10 cellular contexts compared by ENCODE assay signal in genomic region chr6:52566853-52567279, GRCh38. TPM values are rescaled to one million over a fixed set of nuclear protein-coding genes. Genes with fewer than 3 reads are reported as not detected.
A peak's percentile ranks its signal among the peaks of the same experiment; 100 is the strongest.
DNase-seq lines count a peak whose midpoint lies in the region; ATAC-seq and TF ChIP-seq lines count a peak whose summit lies in the region.
"Had no signal": no experiment of that assay in that cellular context is flagged by ENCODE, and none has a peak within 500 bp of the region (broad histone marks: within the 10 kb centered on the region; RNA-seq: fewer than 3 reads in every experiment).

No MANE protein-coding gene starts in this region.

- TF ChIP-seq CTCF in MM.1S (IDR thresholded peaks at IDR 0.05; ENCODE audit: low read length) = no peak
- TF ChIP-seq CTCF in epithelial cell of esophagus (IDR thresholded peaks at IDR 0.05; ENCODE audit: insufficient read depth, low read depth, low read length, missing control alignments) = no peak

- H2BK120ac ChIP-seq in mesenchymal stem cell (ENCODE audit: low read depth, low read length) = no peak overlapping the region

- no peak overlapping the region for H3K14ac ChIP-seq in mesenchymal stem cell (ENCODE audit: low read length in 2 of 2)

- H3K79me2 ChIP-seq in MM.1S (ENCODE audit: low read length) = peaks cover 100% of the 10 kb centered on the region

- ATAC-seq in GM21390 (IDR thresholded peaks at IDR 0.05; ENCODE audit: unreplicated experiment) (no peak), GM21737 (IDR thresholded peaks at IDR 0.05; ENCODE audit: unreplicated experiment) (no peak)

- H2BK5ac ChIP-seq in mesenchymal stem cell (ENCODE audit: low read depth, low read length, poor library complexity, severe bottlenecking) = no peak overlapping the region

- WGBS in mesenchymal stem cell = 10% methylated on average over 3 of the region's 3 CpGs

- H3K4ac ChIP-seq in mesenchymal stem cell (ENCODE audit: low read depth in 1 of 2, low read length in 2 of 2) = peak overlapping the region in 1 of 2 experiments; percentile 59

- H3K4me2 ChIP-seq in BLaER1 (peak overlapping the region; percentile 55), MM.1S (ENCODE audit: low read depth, low read length) (peak overlapping the region; percentile 97), mesenchymal stem cell (ENCODE audit: low read length, poor library complexity, severe bottlenecking) (no peak overlapping the region)

- H4K20me1 ChIP-seq in BLaER1 = peaks cover 81% of the 10 kb centered on the region
- H4K20me1 ChIP-seq in MM.1S (ENCODE audit: insufficient read depth, low read length) = peaks cover 32% of the 10 kb centered on the region

- H2AK5ac ChIP-seq in mesenchymal stem cell (ENCODE audit: low read length, severe bottlenecking) = peak overlapping the region; percentile 91

- peaks cover 50% of the 10 kb centered on the region for H3K36me3 ChIP-seq in BLaER1
- H3K36me3 ChIP-seq in MM.1S (replicated peaks; ENCODE audit: insufficient read depth, low read length) = 0 out of 2 replicates have a peak, but pooled peaks cover 15% of the 10 kb centered on the region
- peaks cover 18 to 39% of the 10 kb centered on the region in 2 experiments for H3K36me3 ChIP-seq in mesenchymal stem cell (ENCODE audit: control insufficient read depth in 1 of 2, insufficient read depth in 2 of 2, low read depth in 1 of 2, low read length in 2 of 2)

- H3K9me2 ChIP-seq in MM.1S (replicated peaks; ENCODE audit: insufficient read depth, low read length) = no peaks in the 10 kb centered on the region

- DNase-seq in MM.1S = no peak
- DNase-seq in epithelial cell of esophagus (ENCODE audit: low read depth) = peak; percentile 65
- DNase-seq in mesenchymal stem cell = peak; percentile 99
- DNase-seq in retina = no peak
- DNase-seq in NCI-H345 (lab: John Stamatoyannopoulos, UW) = no peak
- DNase-seq: NCI-H69, WERI-Rb-1 had no signal

- peak overlapping the region in 1 of 2 experiments; percentile 75 for H2BK12ac ChIP-seq in mesenchymal stem cell (ENCODE audit: low read length in 2 of 2)

- H3K9ac ChIP-seq in BLaER1 (no peak overlapping the region), MM.1S (ENCODE audit: low read length) (peak overlapping the region; percentile 8; the same call in 1 of the 2 replicates), mesenchymal stem cell (ENCODE audit: low read length) (peak overlapping the region; percentile 55)

- H3K4me3 ChIP-seq in BLaER1 (no peak overlapping the region), MM.1S (ENCODE audit: low read length) (no peak overlapping the region; the same call in 1 of the 2 replicates), epithelial cell of esophagus (ENCODE audit: low read length) (no peak overlapping the region), mesenchymal stem cell (ENCODE audit: insufficient read depth in 1 of 2, low read depth in 1 of 2, low read length in 2 of 2) (no peak overlapping the region)

- H4K91ac ChIP-seq in mesenchymal stem cell (ENCODE audit: low read length) = peak overlapping the region; percentile 92

- peaks cover 80% of the 10 kb centered on the region for H3K4me1 ChIP-seq in BLaER1
- peaks cover 87% of the 10 kb centered on the region for H3K4me1 ChIP-seq in MM.1S (ENCODE audit: low read length)
- peaks cover 26% of the 10 kb centered on the region for H3K4me1 ChIP-seq in mesenchymal stem cell (ENCODE audit: control insufficient read depth, insufficient read depth, low read depth, low read length)

- H3K27ac ChIP-seq in BLaER1 (peak overlapping the region; percentile 24; the same call in 1 of the 2 replicates), MM.1S (ENCODE audit: low read length) (peak overlapping the region; percentile 77), mesenchymal stem cell (ENCODE audit: low read length, poor library complexity, severe bottlenecking) (peak overlapping the region; percentile 77)
- H3K27ac ChIP-seq: WERI-Rb-1 had no signal

- peaks cover 49% of the 10 kb centered on the region for H3F3A ChIP-seq in MM.1S (ENCODE audit: insufficient read depth, low read length)

- peak overlapping the region; percentile 71 to 90 for H3K18ac ChIP-seq in mesenchymal stem cell (ENCODE audit: low read depth in 1 of 2, low read length in 2 of 2)

- H4K8ac ChIP-seq in mesenchymal stem cell (ENCODE audit: low read length) = no peak overlapping the region

- no peak overlapping the region for H3K23ac ChIP-seq in mesenchymal stem cell (ENCODE audit: low read length in 2 of 2)

- H2AFZ ChIP-seq in MM.1S (ENCODE audit: low read length) = no peak overlapping the region
- no peak overlapping the region for H2AFZ ChIP-seq in mesenchymal stem cell (ENCODE audit: low read depth, low read length)

- no peaks in the 10 kb centered on the region for H3K27me3 ChIP-seq in BLaER1
- H3K27me3 ChIP-seq in MM.1S (replicated peaks; ENCODE audit: insufficient read depth, low read length) = no peaks in the 10 kb centered on the region
- H3K27me3 ChIP-seq in mesenchymal stem cell (ENCODE audit: control insufficient read depth in 1 of 2, insufficient read depth in 1 of 2, low read length in 2 of 2) = no peaks in the 10 kb centered on the region

- H3K9me3 ChIP-seq in BLaER1 = 0 out of 2 replicates have a peak, but pooled peaks cover 4% of the 10 kb centered on the region
- no peaks in the 10 kb centered on the region for H3K9me3 ChIP-seq in MM.1S (replicated peaks; ENCODE audit: insufficient read depth, low read length)
- no peaks in the 10 kb centered on the region for H3K9me3 ChIP-seq in mesenchymal stem cell (ENCODE audit: control insufficient read depth, low read length)

- no peaks in the 10 kb centered on the region for H3K79me1 ChIP-seq in mesenchymal stem cell (replicated peaks; ENCODE audit: low read length, poor library complexity, severe bottlenecking)

- H2BK15ac ChIP-seq in mesenchymal stem cell (ENCODE audit: low read depth, poor library complexity, severe bottlenecking) = no peak overlapping the region

RNA-seq across cellular contexts. Expression of gene TRAM2, which starts 10.0 kb away (rescaled TPM):
- 133 TPM for polyA plus RNA-seq in mesenchymal stem cell (2013, experiment 1 of 2)
- polyA plus RNA-seq in mesenchymal stem cell (2013, experiment 2 of 2) = 130 TPM

Comparison
In these comparisons a context has a peak if more than half of its experiments do, and no peak if none do; other contexts are left out.
1. H3K27ac ChIP-seq: peak in every context shown above with its lines; median percentile 77 in MM.1S; 77 in mesenchymal stem cell; 24 in BLaER1.
2. DNase-seq: peak in epithelial cell of esophagus (single experiment) and mesenchymal stem cell (single experiment); none in MM.1S (single experiment), retina (single experiment) and NCI-H345 (single experiment).